Comparison of ENCODE assay signal across 20 cellular contexts in genomic region chr11:122714484-122714883, GRCh38. TPM values are rescaled to one million over a fixed set of nuclear protein-coding genes. Genes with fewer than 3 reads are reported as not detected.
DNase-seq lines count a peak whose midpoint lies in the region; ATAC-seq and TF ChIP-seq lines count a peak whose summit lies in the region.
"Had no signal": no experiment of that assay in that cellular context is flagged by ENCODE, and none has a peak within 500 bp of the region (broad histone marks: within the 10 kb centered on the region; RNA-seq: fewer than 3 reads in every experiment).

No MANE protein-coding gene starts in this region.

- no peak for ATAC-seq in stimulated activated naive CD8-positive, alpha-beta T cell treated with anti-CD3 and anti-CD28 coated beads, Interleukin-15, amount 100 ng/mL, for 72 hours
- ATAC-seq in upper lobe of right lung (peak; percentile 77), HG02840 (IDR thresholded peaks at IDR 0.05; ENCODE audit: low FRiP score, unreplicated experiment) (no peak), HG03095 (IDR thresholded peaks at IDR 0.05; ENCODE audit: unreplicated experiment) (no peak)

- TF ChIP-seq CTCF in upper lobe of right lung (IDR thresholded peaks at IDR 0.05): no peak

- H3K4me1 ChIP-seq in upper lobe of right lung: peaks cover 13% of the 10 kb centered on the region
- H3K4me1 ChIP-seq: breast epithelium, esophagus squamous epithelium, neural progenitor cell had no signal

- no peak overlapping the region for H3K4me3 ChIP-seq in upper lobe of right lung
- H3K4me3 ChIP-seq: breast epithelium, esophagus squamous epithelium, neural progenitor cell had no signal

- H3K27me3 ChIP-seq in upper lobe of right lung: no peaks in the 10 kb centered on the region
- H3K27me3 ChIP-seq: breast epithelium, esophagus squamous epithelium, neural progenitor cell had no signal

- H3K4me1 Mint-ChIP-seq in stimulated activated naive CD8-positive, alpha-beta T cell treated with anti-CD3 and anti-CD28 coated beads, Interleukin-15, Interleukin-2, amounts not matched to agents 100 ng/mL and 50 ng/mL, for 24 hours (ENCODE audit: low read depth): peaks cover 75% of the 10 kb centered on the region
- H3K4me1 Mint-ChIP-seq in stimulated activated naive CD8-positive, alpha-beta T cell treated with anti-CD3 and anti-CD28 coated beads, Interleukin-15, amount 100 ng/mL, for 72 hours: peaks cover 87% of the 10 kb centered on the region
- peaks cover 70% of the 10 kb centered on the region for H3K4me1 Mint-ChIP-seq in dendritic cell treated with granulocyte-macrophage colony-stimulating factor and Interleukin-4, amounts not matched to agents 40 ng/mL and 50 ng/mL, for 4 days (ENCODE audit: low read depth)

- no peaks in the 10 kb centered on the region for H3K27me3 Mint-ChIP-seq in stimulated activated naive CD8-positive, alpha-beta T cell treated with anti-CD3 and anti-CD28 coated beads, Interleukin-15, Interleukin-2, amounts not matched to agents 100 ng/mL and 50 ng/mL, for 24 hours
- H3K27me3 Mint-ChIP-seq in stimulated activated naive CD8-positive, alpha-beta T cell treated with anti-CD3 and anti-CD28 coated beads, Interleukin-15, amount 100 ng/mL, for 72 hours: no peaks in the 10 kb centered on the region
- no peaks in the 10 kb centered on the region for H3K27me3 Mint-ChIP-seq in dendritic cell treated with granulocyte-macrophage colony-stimulating factor and Interleukin-4, amounts not matched to agents 40 ng/mL and 50 ng/mL, for 4 days
- H3K27me3 Mint-ChIP-seq: activated naive CD4-positive, alpha-beta T cell treated with anti-CD3 and anti-CD28 coated beads, Interleukin-2, amount 50 U/mL, for 24 hours had no signal

- H3K27ac ChIP-seq in upper lobe of right lung: peak overlapping the region; percentile 17
- H3K27ac ChIP-seq: breast epithelium, esophagus squamous epithelium, neural progenitor cell had no signal

- no peaks in the 10 kb centered on the region for H3K9me3 ChIP-seq in upper lobe of right lung
- H3K9me3 ChIP-seq: breast epithelium, esophagus squamous epithelium had no signal

- intact Hi-C loops in dendritic cell treated with granulocyte-macrophage colony-stimulating factor and Interleukin-4, amounts not matched to agents 40 ng/mL and 50 ng/mL, for 4 days (cut with micrococcal nuclease): no loop called here
- intact Hi-C loops in upper lobe of right lung (cut with DNase I): no loop called here

- H3K4me3 Mint-ChIP-seq in stimulated activated naive CD8-positive, alpha-beta T cell treated with anti-CD3 and anti-CD28 coated beads, Interleukin-15, Interleukin-2, amounts not matched to agents 100 ng/mL and 50 ng/mL, for 24 hours: no peak overlapping the region
- no peak overlapping the region for H3K4me3 Mint-ChIP-seq in stimulated activated naive CD8-positive, alpha-beta T cell treated with anti-CD3 and anti-CD28 coated beads, Interleukin-15, amount 100 ng/mL, for 72 hours
- H3K4me3 Mint-ChIP-seq in dendritic cell treated with granulocyte-macrophage colony-stimulating factor and Interleukin-4, amounts not matched to agents 40 ng/mL and 50 ng/mL, for 4 days: no peak overlapping the region
- H3K4me3 Mint-ChIP-seq: activated CD4-positive, alpha-beta T cell treated with anti-CD3 and anti-CD28 coated beads for 36 hours; activated naive CD4-positive, alpha-beta T cell treated with anti-CD3 and anti-CD28 coated beads, Interleukin-2, amount 50 U/mL, for 24 hours; immature natural killer cell; neural progenitor cell had no signal

- no peak for DNase-seq in stimulated activated naive CD8-positive, alpha-beta T cell treated with anti-CD3 and anti-CD28 coated beads, Interleukin-15, amount 100 ng/mL, for 72 hours
- peak; percentile 80 for DNase-seq in NOMO-1 treated with DMSO at 0.1 percent for 48 hours (lab: John Stamatoyannopoulos, UW; ENCODE audit: unreplicated experiment)
- DNase-seq in upper lobe of right lung: no peak
- no peak for DNase-seq in NCI-H1092 treated with DMSO at 0.1 percent for 48 hours (lab: John Stamatoyannopoulos, UW)
- DNase-seq: activated CD4-positive, alpha-beta T cell treated with anti-CD3 and anti-CD28 coated beads for 36 hours; activated T-cell treated with anti-CD3 and anti-CD28 coated beads for 4 hours; Calu3; esophagus squamous epithelium; glutamatergic neuron; immature natural killer cell; mesenchymal stem cell; NCI-H748 treated with DMSO at 0.1 percent for 48 hours; T-helper 2 cell had no signal

- H3K9me3 Mint-ChIP-seq in stimulated activated naive CD8-positive, alpha-beta T cell treated with anti-CD3 and anti-CD28 coated beads, Interleukin-15, Interleukin-2, amounts not matched to agents 100 ng/mL and 50 ng/mL, for 24 hours: no peaks in the 10 kb centered on the region
- no peaks in the 10 kb centered on the region for H3K9me3 Mint-ChIP-seq in stimulated activated naive CD8-positive, alpha-beta T cell treated with anti-CD3 and anti-CD28 coated beads, Interleukin-15, amount 100 ng/mL, for 72 hours
- no peaks in the 10 kb centered on the region for H3K9me3 Mint-ChIP-seq in dendritic cell treated with granulocyte-macrophage colony-stimulating factor and Interleukin-4, amounts not matched to agents 40 ng/mL and 50 ng/mL, for 4 days
- H3K9me3 Mint-ChIP-seq: activated naive CD4-positive, alpha-beta T cell treated with anti-CD3 and anti-CD28 coated beads, Interleukin-2, amount 50 U/mL, for 24 hours; immature natural killer cell; neural progenitor cell had no signal

- peaks cover 24% of the 10 kb centered on the region for H3K36me3 Mint-ChIP-seq in stimulated activated naive CD8-positive, alpha-beta T cell treated with anti-CD3 and anti-CD28 coated beads, Interleukin-15, Interleukin-2, amounts not matched to agents 100 ng/mL and 50 ng/mL, for 24 hours (ENCODE audit: low read depth)
- H3K36me3 Mint-ChIP-seq in dendritic cell treated with granulocyte-macrophage colony-stimulating factor and Interleukin-4, amounts not matched to agents 40 ng/mL and 50 ng/mL, for 4 days (ENCODE audit: low read depth): no peaks in the 10 kb centered on the region
- H3K36me3 Mint-ChIP-seq: neural progenitor cell had no signal

- peak overlapping the region; percentile 70 for H3K27ac Mint-ChIP-seq in stimulated activated naive CD8-positive, alpha-beta T cell treated with anti-CD3 and anti-CD28 coated beads, Interleukin-15, Interleukin-2, amounts not matched to agents 100 ng/mL and 50 ng/mL, for 24 hours
- no peak overlapping the region for H3K27ac Mint-ChIP-seq in stimulated activated naive CD8-positive, alpha-beta T cell treated with anti-CD3 and anti-CD28 coated beads, Interleukin-15, amount 100 ng/mL, for 72 hours
- peak overlapping the region; percentile 46 for H3K27ac Mint-ChIP-seq in dendritic cell treated with granulocyte-macrophage colony-stimulating factor and Interleukin-4, amounts not matched to agents 40 ng/mL and 50 ng/mL, for 4 days
- H3K27ac Mint-ChIP-seq: activated CD4-positive, alpha-beta T cell treated with anti-CD3 and anti-CD28 coated beads for 36 hours; activated naive CD4-positive, alpha-beta T cell treated with anti-CD3 and anti-CD28 coated beads, Interleukin-2, amount 50 U/mL, for 24 hours; neural progenitor cell had no signal

- no peaks in the 10 kb centered on the region for H3K36me3 ChIP-seq in upper lobe of right lung
- H3K36me3 ChIP-seq: breast epithelium, esophagus squamous epithelium, neural progenitor cell had no signal

RNA-seq across cellular contexts. Expression of gene UBASH3B, which starts 59.0 kb away (rescaled TPM):
- 42.2 TPM for total RNA-seq in upper lobe of right lung

Comparison
In these comparisons a context has a peak if more than half of its experiments do, and no peak if none do; other contexts are left out.
1. H3K27ac Mint-ChIP-seq: peak in stimulated activated naive CD8-positive, alpha-beta T cell treated with anti-CD3 and anti-CD28 coated beads, Interleukin-15, Interleukin-2, amounts not matched to agents 100 ng/mL and 50 ng/mL, for 24 hours (single experiment) and dendritic cell treated with granulocyte-macrophage colony-stimulating factor and Interleukin-4, amounts not matched to agents 40 ng/mL and 50 ng/mL, for 4 days (single experiment); none in stimulated activated naive CD8-positive, alpha-beta T cell treated with anti-CD3 and anti-CD28 coated beads, Interleukin-15, amount 100 ng/mL, for 72 hours (0 of 2).